ENCODE assay signal across 8 cellular contexts in genomic region chr12:12891646-12892355, GRCh38. TPM values are rescaled to one million over a fixed set of nuclear protein-coding genes. Genes with fewer than 3 reads are reported as not detected.
DNase-seq lines count a peak whose midpoint lies in the region; ATAC-seq, FAIRE-seq and TF ChIP-seq lines count a peak whose summit lies in the region.

No MANE protein-coding gene starts in this region.

- H3K4me1 ChIP-seq in mesodermal cell (ENCODE audit: control insufficient read depth, insufficient read depth, low read length, poor library complexity, severe bottlenecking): peaks cover 19% of the 10 kb centered on the region

- H3K4me1 Mint-ChIP-seq in activated naive CD4-positive, alpha-beta T cell treated with anti-CD3 and anti-CD28 coated beads, Interleukin-2, amount 50 U/mL, for 24 hours: peaks cover 7% of the 10 kb centered on the region

- H3K4me3 ChIP-seq in cardiac fibroblast (replicated peaks in 1 of 2; ENCODE audit: low read depth in 2 of 2, low read length in 2 of 2) (peak overlapping the region; percentile 47 to 56), mesodermal cell (ENCODE audit: extremely low read depth, insufficient read depth, low read length, poor library complexity, severe bottlenecking) (peak overlapping the region; percentile 40)

- H3K36me3 Mint-ChIP-seq in activated naive CD4-positive, alpha-beta T cell treated with anti-CD3 and anti-CD28 coated beads, Interleukin-2, amount 50 U/mL, for 24 hours: no peaks in the 10 kb centered on the region

- WGBS in mesodermal cell (ENCODE audit: insufficient coverage in 2 of 2), 2 experiments: 29 to 37% methylated on average over 6 to 10 of the region's 15 CpGs

- H3K4me3 Mint-ChIP-seq in activated naive CD4-positive, alpha-beta T cell treated with anti-CD3 and anti-CD28 coated beads, Interleukin-2, amount 50 U/mL, for 24 hours: peak overlapping the region; percentile 88

- no peak for TF ChIP-seq CTCF in cardiac fibroblast (IDR thresholded peaks at IDR 0.05; ENCODE audit: low read depth, low read length)

- no peak for DNase-seq in activated naive CD4-positive, alpha-beta T cell (lab: John Stamatoyannopoulos, UW)
- DNase-seq in cardiac fibroblast (ENCODE audit: low read depth in 2 of 2) (peak in 1 of 2 donors; percentile 31), urothelium cell line (ENCODE audit: low spot score) (no peak), dermis blood vessel endothelial cell (no peak)

- no peaks in the 10 kb centered on the region for H3K9me3 Mint-ChIP-seq in activated naive CD4-positive, alpha-beta T cell treated with anti-CD3 and anti-CD28 coated beads, Interleukin-2, amount 50 U/mL, for 24 hours

- no peak overlapping the region for H3K27ac ChIP-seq in mesodermal cell (ENCODE audit: low read depth, low read length, severe bottlenecking)

- ATAC-seq in GM21381 (IDR thresholded peaks at IDR 0.05; ENCODE audit: unreplicated experiment) (no peak), GM18498 (IDR thresholded peaks at IDR 0.05; ENCODE audit: unreplicated experiment) (no peak)

- H3K9me3 ChIP-seq in mesodermal cell (ENCODE audit: control insufficient read depth, low read length): no peaks in the 10 kb centered on the region

- peak; percentile 77 for FAIRE-seq in urothelium cell line (lab: Jason Lieb, UNC)

- peaks cover 4% of the 10 kb centered on the region for H3K27me3 Mint-ChIP-seq in activated naive CD4-positive, alpha-beta T cell treated with anti-CD3 and anti-CD28 coated beads, Interleukin-2, amount 50 U/mL, for 24 hours

- H3K36me3 ChIP-seq in mesodermal cell (ENCODE audit: control insufficient read depth, insufficient read depth, low read length): no peaks in the 10 kb centered on the region

- H3K27ac Mint-ChIP-seq in activated naive CD4-positive, alpha-beta T cell treated with anti-CD3 and anti-CD28 coated beads, Interleukin-2, amount 50 U/mL, for 24 hours: no peak overlapping the region

RNA-seq across cellular contexts. Expression of gene GPRC5A, which starts 0.4 kb away (rescaled TPM):
- 0.41 TPM for polyA plus RNA-seq in mesodermal cell (2013, experiment 1 of 2)
- polyA plus RNA-seq in mesodermal cell (2013, experiment 2 of 2): 0.81 TPM
- total RNA-seq in dermis blood vessel endothelial cell: 3.2 and 10.7 TPM in 2 replicates
